8 cellular contexts compared by ENCODE assay signal in genomic region chr11:124761301-124762021, GRCh38. TPM values are rescaled to one million over a fixed set of nuclear protein-coding genes. Genes with fewer than 3 reads are reported as not detected.
DNase-seq lines count a peak whose midpoint lies in the region; ATAC-seq and TF ChIP-seq lines count a peak whose summit lies in the region.

No MANE protein-coding gene starts in this region.

- no peak overlapping the region for H3K4me3 Mint-ChIP-seq in progenitor cell of endocrine pancreas (ENCODE audit: low read depth)

- no peak overlapping the region for H3K27ac Mint-ChIP-seq in progenitor cell of endocrine pancreas

- no peaks in the 10 kb centered on the region for H3K9me2 ChIP-seq in GM23248 (ENCODE audit: insufficient read depth)

- H3K4me1 Mint-ChIP-seq in progenitor cell of endocrine pancreas (ENCODE audit: low read depth), result peaks cover 17% of the 10 kb centered on the region

- H3K79me2 ChIP-seq in GM23248 (ENCODE audit: insufficient read depth), result no peaks in the 10 kb centered on the region

- H3K36me3 ChIP-seq in GM23248 (ENCODE audit: low read depth) (no peaks in the 10 kb centered on the region), WERI-Rb-1 (no peaks in the 10 kb centered on the region), iPS-15b (ENCODE audit: control insufficient read depth, insufficient read depth, low read length) (no peaks in the 10 kb centered on the region), subcutaneous abdominal adipose tissue (ENCODE audit: control insufficient read depth in 5 of 5, insufficient read depth in 5 of 5, low read length in 5 of 5) (peaks cover 0 to 8% (median 4%) of the 10 kb centered on the region in 5 donors)

- H3K9me3 Mint-ChIP-seq in progenitor cell of endocrine pancreas (ENCODE audit: low read depth), result no peaks in the 10 kb centered on the region

- H4K20me1 ChIP-seq in GM23248 (ENCODE audit: insufficient read depth), result 0 out of 2 replicates have a peak, but pooled peaks cover 4% of the 10 kb centered on the region

- H3F3A ChIP-seq in GM23248 (ENCODE audit: insufficient read depth), result no peaks in the 10 kb centered on the region

- peak overlapping the region; percentile 68; the same call in 1 of the 2 replicates for H3K4me3 ChIP-seq in GM23248
- peak overlapping the region; percentile 58 for H3K4me3 ChIP-seq in WERI-Rb-1 (ENCODE audit: low read depth, low read length)
- peak overlapping the region; percentile 65 for H3K4me3 ChIP-seq in iPS-15b (ENCODE audit: low read depth, low read length)
- H3K4me3 ChIP-seq in subcutaneous abdominal adipose tissue (ENCODE audit: low read depth in 1 of 5, low read length in 5 of 5), result peak overlapping the region; percentile 70 to 88 (median 76)

- 22 to 41% methylated on average over 14 to 21 of the region's 21 CpGs for WGBS in GM23248 (ENCODE audit: low coverage in 1 of 2, low lambda C conversion rate in 2 of 2, missing lambda C conversion rate in 2 of 2), 2 experiments

- ATAC-seq in HG02588 (IDR thresholded peaks at IDR 0.05; ENCODE audit: unreplicated experiment), result no peak
- no peak for ATAC-seq in GM21526 (IDR thresholded peaks at IDR 0.05; ENCODE audit: low FRiP score, unreplicated experiment)

- H3K4me1 ChIP-seq in GM23248 (ENCODE audit: insufficient read depth) (peaks cover 7% of the 10 kb centered on the region; the same call in 1 of the 2 replicates), iPS-15b (ENCODE audit: control insufficient read depth, insufficient read depth, low read length) (peaks cover 11% of the 10 kb centered on the region), subcutaneous abdominal adipose tissue (ENCODE audit: control insufficient read depth in 5 of 5, insufficient read depth in 5 of 5, low read length in 5 of 5) (peaks cover 2 to 62% (median 41%) of the 10 kb centered on the region in 5 donors)

- TF ChIP-seq CTCF in WERI-Rb-1 (IDR thresholded peaks at IDR 0.05; ENCODE audit: low read depth, low read length) (peak; percentile 16; the same call in 1 of the 2 replicates), progenitor cell of endocrine pancreas (IDR thresholded peaks at IDR 0.05; ENCODE audit: unreplicated experiment) (no peak)

- H3K27me3 Mint-ChIP-seq in progenitor cell of endocrine pancreas, result peaks cover 52% of the 10 kb centered on the region

- H3K27ac ChIP-seq in GM23248, result no peak overlapping the region
- H3K27ac ChIP-seq in WERI-Rb-1, result peak overlapping the region; percentile 33; the same call in 1 of the 2 replicates
- peak overlapping the region; percentile 89 for H3K27ac ChIP-seq in subcutaneous abdominal adipose tissue (ENCODE audit: low read depth, low read length)

- H3K27me3 ChIP-seq in GM23248 (replicated peaks; ENCODE audit: insufficient read depth) (peaks cover 55% of the 10 kb centered on the region), WERI-Rb-1 (ENCODE audit: insufficient read depth, low read depth, severe bottlenecking) (no peaks in the 10 kb centered on the region), iPS-15b (ENCODE audit: control insufficient read depth, insufficient read depth, low read length) (peaks cover 63% of the 10 kb centered on the region), subcutaneous abdominal adipose tissue (ENCODE audit: control insufficient read depth in 5 of 5, insufficient read depth in 4 of 5, low read length in 5 of 5) (peaks cover 21 to 50% (median 47%) of the 10 kb centered on the region in 5 donors)

- H2AFZ ChIP-seq in GM23248, result no peak overlapping the region

- H3K4me2 ChIP-seq in GM23248 (ENCODE audit: unreplicated experiment), result peak overlapping the region; percentile 79

- in situ Hi-C loops in GM23248 (cut with MboI), result loop anchor here (10.0 kb wide), 1 partner anchor 87 kb away; the partner anchor contains the start of genes SIAE and SPA17

- DNase-seq in GM23248, result no peak
- peak; percentile 68 for DNase-seq in WERI-Rb-1
- no peak for DNase-seq in progenitor cell of endocrine pancreas (ENCODE audit: low spot score, unreplicated experiment)
- DNase-seq in iPS-NIHi7 (ENCODE audit: extremely low spot score), result no peak

- H3K9ac ChIP-seq in GM23248, result no peak overlapping the region
- H3K9ac ChIP-seq in iPS-15b (ENCODE audit: low read depth, low read length), result no peak overlapping the region
- peak overlapping the region in 4 of 5 donors; percentile 56 to 86 (median 71) for H3K9ac ChIP-seq in subcutaneous abdominal adipose tissue (ENCODE audit: low read length in 5 of 5)

- no peaks in the 10 kb centered on the region for H3K9me3 ChIP-seq in GM23248 (ENCODE audit: low read depth)
- no peaks in the 10 kb centered on the region for H3K9me3 ChIP-seq in WERI-Rb-1 (ENCODE audit: severe bottlenecking)
- H3K9me3 ChIP-seq in iPS-15b (ENCODE audit: control insufficient read depth, insufficient read depth, low read length), result no peaks in the 10 kb centered on the region
- H3K9me3 ChIP-seq in subcutaneous abdominal adipose tissue (ENCODE audit: control insufficient read depth in 5 of 5, low read length in 5 of 5), result no peaks in the 10 kb centered on the region

- peaks cover 3% of the 10 kb centered on the region for H3K36me3 Mint-ChIP-seq in progenitor cell of endocrine pancreas (ENCODE audit: insufficient read depth)

RNA-seq across cellular contexts. Expression of gene ESAM, which starts 0.6 kb away (rescaled TPM):
- total RNA-seq in GM23248 (2014; rRNA removed; shearing (Covaris generic)), result not detected in 2 replicates
- not detected in 2 replicates for polyA plus RNA-seq in GM23248 (2016; fragmentation: Nextera tagmentation; extraction: Ambion mirVana)
- 1.4 and 1.6 TPM in 2 replicates for total RNA-seq in progenitor cell of endocrine pancreas

RNA-seq across cellular contexts. Expression of gene VSIG2, which starts 9.4 kb away (rescaled TPM):
- total RNA-seq in GM23248 (2014; rRNA removed; shearing (Covaris generic)), result not detected in 2 replicates
- polyA plus RNA-seq in GM23248 (2016; fragmentation: Nextera tagmentation; extraction: Ambion mirVana), result not detected in 2 replicates
- 1.8 and 2.6 TPM in 2 replicates for total RNA-seq in progenitor cell of endocrine pancreas

RNA-seq across cellular contexts. Expression of gene NRGN, which starts 21.7 kb away (rescaled TPM):
- total RNA-seq in GM23248 (2014; rRNA removed; shearing (Covaris generic)), result 0.32 TPM in 1 of 2 replicates, not detected in the other
- 0.23 and 0.29 TPM in 2 replicates for polyA plus RNA-seq in GM23248 (2016; fragmentation: Nextera tagmentation; extraction: Ambion mirVana)
- total RNA-seq in progenitor cell of endocrine pancreas, result 4.9 and 5.9 TPM in 2 replicates

RNA-seq across cellular contexts. Expression of gene MSANTD2, which starts 38.7 kb away (rescaled TPM):
- 8.4 and 11.5 TPM in 2 replicates for total RNA-seq in GM23248 (2014; rRNA removed; shearing (Covaris generic))
- 4.5 and 6.0 TPM in 2 replicates for polyA plus RNA-seq in GM23248 (2016; fragmentation: Nextera tagmentation; extraction: Ambion mirVana)
- total RNA-seq in progenitor cell of endocrine pancreas, result 33.9 and 41.6 TPM in 2 replicates

Comparison
In these comparisons a context has a peak if more than half of its experiments do, and no peak if none do; other contexts are left out.
1. H3K9ac ChIP-seq: peak in subcutaneous abdominal adipose tissue (4 of 5); none in GM23248 (single experiment) and iPS-15b (single experiment).
2. Peak in every context shown above with its lines, with median percentiles within 50 percentile points of each other: H3K4me3 ChIP-seq.